ENCODE assay signal across 8 cellular contexts in genomic region chrX:154396948-154397887, GRCh38.
DNase-seq lines count a peak whose midpoint lies in the region; ATAC-seq lines count a peak whose summit lies in the region.

No MANE protein-coding gene starts in this region.

- peaks cover 9% of the 10 kb centered on the region for H3K36me3 Mint-ChIP-seq in memory B cell

- H3K4me3 Mint-ChIP-seq in memory B cell = peak overlapping the region; percentile 98

- H3K4me1 Mint-ChIP-seq in memory B cell = peaks cover 12% of the 10 kb centered on the region

- ATAC-seq in HG02840 (IDR thresholded peaks at IDR 0.05; ENCODE audit: low FRiP score, unreplicated experiment) (peak; percentile 36), memory B cell (ENCODE audit: low read depth) (peak; percentile 59)

- H3K9me3 Mint-ChIP-seq in memory B cell = no peaks in the 10 kb centered on the region

- DNase-seq in SIG-M5 treated with dmso at 0.1 percent for 504 hours (lab: John Stamatoyannopoulos, UW; ENCODE audit: unreplicated experiment) (peak; percentile 48), SIG-M5 (lab: John Stamatoyannopoulos, UW) (no peak), NCI-H1694 (lab: John Stamatoyannopoulos, UW) (peak; percentile 32), memory B cell (ENCODE audit: low spot score in 2 of 2) (peak; percentile 52 to 57)
- DNase-seq in activated CD4-positive, CD25-positive, alpha-beta regulatory T cell (lab: John Stamatoyannopoulos, UW) = peak in 3 of 4 experiments; percentile 19 to 50 (median 45)
- DNase-seq in effector CD8-positive, alpha-beta T cell (lab: John Stamatoyannopoulos, UW) = peak; percentile 31
- DNase-seq in stimulated activated CD8-positive, alpha-beta memory T cell treated with anti-CD3 and anti-CD28 coated beads, Interleukin-4, amount 100 ng/mL, for 48 hours = peak; percentile 78

- no peaks in the 10 kb centered on the region for H3K27me3 Mint-ChIP-seq in memory B cell

- peak overlapping the region; percentile 99 for H3K27ac Mint-ChIP-seq in memory B cell
